2 cellular contexts compared by ENCODE assay signal in genomic region chr9:120780367-120780766, GRCh38.
TF ChIP-seq lines count a peak whose summit lies in the region.

No MANE protein-coding gene starts in this region.

TF ChIP-seq in K562, 482 proteins besides CTCF, POLR2A, EP300 and RAD21:
- TF ChIP-seq, protein P1, sequence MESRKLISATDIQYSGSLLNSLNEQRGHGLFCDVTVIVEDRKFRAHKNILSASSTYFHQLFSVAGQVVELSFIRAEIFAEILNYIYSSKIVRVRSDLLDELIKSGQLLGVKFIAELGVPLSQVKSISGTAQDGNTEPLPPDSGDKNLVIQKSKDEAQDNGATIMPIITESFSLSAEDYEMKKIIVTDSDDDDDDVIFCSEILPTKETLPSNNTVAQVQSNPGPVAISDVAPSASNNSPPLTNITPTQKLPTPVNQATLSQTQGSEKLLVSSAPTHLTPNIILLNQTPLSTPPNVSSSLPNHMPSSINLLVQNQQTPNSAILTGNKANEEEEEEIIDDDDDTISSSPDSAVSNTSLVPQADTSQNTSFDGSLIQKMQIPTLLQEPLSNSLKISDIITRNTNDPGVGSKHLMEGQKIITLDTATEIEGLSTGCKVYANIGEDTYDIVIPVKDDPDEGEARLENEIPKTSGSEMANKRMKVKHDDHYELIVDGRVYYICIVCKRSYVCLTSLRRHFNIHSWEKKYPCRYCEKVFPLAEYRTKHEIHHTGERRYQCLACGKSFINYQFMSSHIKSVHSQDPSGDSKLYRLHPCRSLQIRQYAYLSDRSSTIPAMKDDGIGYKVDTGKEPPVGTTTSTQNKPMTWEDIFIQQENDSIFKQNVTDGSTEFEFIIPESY (CRISPR knock-in tag; IDR thresholded peaks at IDR 0.05), result peak; percentile 84
- TF ChIP-seq ZNF384 (IDR thresholded peaks at IDR 0.05; ENCODE audit: low read depth, low read length), result no peak
TF ChIP-seq in K562: peak in this region for 1.

TF ChIP-seq in HepG2, 621 proteins besides CTCF, POLR2A, EP300 and RAD21:
- TF ChIP-seq KAT7 (CRISPR knock-in tag; IDR thresholded peaks at IDR 0.05; ENCODE audit: borderline replicate concordance) (no peak), KMT2B (CRISPR knock-in tag; IDR thresholded peaks at IDR 0.05) (no peak), ZNF552 (CRISPR knock-in tag; IDR thresholded peaks at IDR 0.05; ENCODE audit: borderline replicate concordance) (no peak), ZNF225 (CRISPR knock-in tag; IDR thresholded peaks at IDR 0.05) (no peak), RBM22 (optimal IDR thresholded peaks at IDR 0.05; ENCODE audit: low read length) (no peak), SP140L (CRISPR knock-in tag; IDR thresholded peaks at IDR 0.05; ENCODE audit: borderline replicate concordance) (no peak), RAD51 (IDR thresholded peaks at IDR 0.05; ENCODE audit: borderline replicate concordance) (no peak), THAP9 (CRISPR knock-in tag; IDR thresholded peaks at IDR 0.05; ENCODE audit: borderline replicate concordance) (no peak), SETDB1 (CRISPR knock-in tag; IDR thresholded peaks at IDR 0.05; ENCODE audit: borderline replicate concordance) (no peak), HDAC2 (CRISPR knock-in tag; IDR thresholded peaks at IDR 0.05) (no peak), ZNF30 (CRISPR knock-in tag; IDR thresholded peaks at IDR 0.05) (no peak), ZNF761 (CRISPR knock-in tag; conservative IDR thresholded peaks at IDR 0.05) (no peak), ZNF468 (CRISPR knock-in tag; IDR thresholded peaks at IDR 0.05) (no peak), ZNF546 (CRISPR knock-in tag; conservative IDR thresholded peaks at IDR 0.05) (no peak), ZNF569 (CRISPR knock-in tag; IDR thresholded peaks at IDR 0.05; ENCODE audit: borderline replicate concordance) (no peak), ZNF235 (CRISPR knock-in tag; IDR thresholded peaks at IDR 0.05; ENCODE audit: borderline replicate concordance) (no peak)
- TF ChIP-seq, protein P2, sequence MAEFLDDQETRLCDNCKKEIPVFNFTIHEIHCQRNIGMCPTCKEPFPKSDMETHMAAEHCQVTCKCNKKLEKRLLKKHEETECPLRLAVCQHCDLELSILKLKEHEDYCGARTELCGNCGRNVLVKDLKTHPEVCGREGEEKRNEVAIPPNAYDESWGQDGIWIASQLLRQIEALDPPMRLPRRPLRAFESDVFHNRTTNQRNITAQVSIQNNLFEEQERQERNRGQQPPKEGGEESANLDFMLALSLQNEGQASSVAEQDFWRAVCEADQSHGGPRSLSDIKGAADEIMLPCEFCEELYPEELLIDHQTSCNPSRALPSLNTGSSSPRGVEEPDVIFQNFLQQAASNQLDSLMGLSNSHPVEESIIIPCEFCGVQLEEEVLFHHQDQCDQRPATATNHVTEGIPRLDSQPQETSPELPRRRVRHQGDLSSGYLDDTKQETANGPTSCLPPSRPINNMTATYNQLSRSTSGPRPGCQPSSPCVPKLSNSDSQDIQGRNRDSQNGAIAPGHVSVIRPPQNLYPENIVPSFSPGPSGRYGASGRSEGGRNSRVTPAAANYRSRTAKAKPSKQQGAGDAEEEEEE (CRISPR knock-in tag; IDR thresholded peaks at IDR 0.05; ENCODE audit: borderline replicate concordance), result no peak
- TF ChIP-seq, protein P3, sequence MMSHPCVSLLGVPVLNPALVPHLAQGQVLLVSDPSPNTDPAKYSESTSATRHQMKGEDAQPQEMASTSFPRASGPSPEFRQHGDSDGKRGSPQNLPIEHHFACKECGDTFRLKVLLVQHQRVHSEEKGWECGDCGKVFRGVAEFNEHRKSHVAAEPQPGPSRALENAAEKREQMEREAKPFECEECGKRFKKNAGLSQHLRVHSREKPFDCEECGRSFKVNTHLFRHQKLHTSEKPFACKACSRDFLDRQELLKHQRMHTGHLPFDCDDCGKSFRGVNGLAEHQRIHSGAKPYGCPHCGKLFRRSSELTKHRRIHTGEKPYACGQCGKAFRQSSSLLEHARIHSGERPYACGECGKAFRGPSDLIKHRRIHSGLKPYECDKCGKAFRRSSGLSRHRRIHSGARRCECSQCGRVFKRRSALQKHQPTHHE (CRISPR knock-in tag; IDR thresholded peaks at IDR 0.05; ENCODE audit: borderline replicate concordance), result no peak
- TF ChIP-seq, protein P4, sequence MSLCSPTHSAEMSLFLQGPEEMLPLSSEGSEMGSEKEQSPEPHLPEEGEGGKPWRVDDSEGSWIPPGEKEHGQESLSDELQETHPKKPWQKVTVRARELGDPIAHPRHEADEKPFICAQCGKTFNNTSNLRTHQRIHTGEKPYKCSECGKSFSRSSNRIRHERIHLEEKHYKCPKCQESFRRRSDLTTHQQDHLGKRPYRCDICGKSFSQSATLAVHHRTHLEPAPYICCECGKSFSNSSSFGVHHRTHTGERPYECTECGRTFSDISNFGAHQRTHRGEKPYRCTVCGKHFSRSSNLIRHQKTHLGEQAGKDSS (CRISPR knock-in tag; IDR thresholded peaks at IDR 0.05; ENCODE audit: borderline replicate concordance, low read depth), result no peak
